Comparison of ENCODE assay signal across 25 cellular contexts in genomic region chr4:91362125-91362524, GRCh38.
"Had no signal": no experiment of that assay in that cellular context is flagged by ENCODE, and none has a peak within 500 bp of the region (broad histone marks: within the 10 kb centered on the region; RNA-seq: fewer than 3 reads in every experiment).

No MANE protein-coding gene starts in this region.

- H3K4me3 ChIP-seq: left ventricle myocardium inferior, lung, ovary, skin epidermis, stomach, testis, thyroid gland, upper lobe of right lung, uterus had no signal

- H3K4me3 Mint-ChIP-seq: mesothelial cell of epicardium; naive B cell; natural killer cell; stimulated activated naive B cell treated with anti-CD40 and anti-IgM and Interleukin-4, amounts not matched to agents 10 μg/mL and 1 μg/mL and 100 μg/mL, for 72 hours had no signal

- H3K36me3 Mint-ChIP-seq: mesothelial cell of epicardium; naive B cell; stimulated activated naive B cell treated with anti-CD40 and anti-IgM and Interleukin-4, amounts not matched to agents 10 μg/mL and 1 μg/mL and 100 μg/mL, for 72 hours had no signal

- H3K27me3 Mint-ChIP-seq: naive B cell; progenitor cell of endocrine pancreas; stimulated activated naive B cell treated with anti-CD40 and anti-IgM and Interleukin-4, amounts not matched to agents 10 μg/mL and 1 μg/mL and 100 μg/mL, for 72 hours had no signal

- H3K4me1 ChIP-seq: left ventricle myocardium inferior, testis, thyroid gland, upper lobe of right lung, uterus had no signal

- H3K27ac ChIP-seq: left ventricle myocardium inferior, ovary, skin epidermis, stomach, testis, thyroid gland, upper lobe of right lung, uterus had no signal

- DNase-seq: islet precursor cell; left ventricle myocardium inferior; mesendoderm; naive B cell; natural killer cell; ovary; retina; right cardiac atrium; stimulated activated CD4-positive, alpha-beta T cell treated with anti-CD3 and anti-CD28 coated beads, Interleukin-12 subunit alpha, Interleukin-12 subunit beta, amount 100 ng/mL, for 4 hours; stimulated activated CD4-positive, alpha-beta T cell treated with anti-CD3 and anti-CD28 coated beads, Interleukin-15, amount 100 ng/mL, for 24 hours; stimulated activated CD4-positive, alpha-beta T cell treated with anti-CD3 and anti-CD28 coated beads, Interleukin-2, amount 100 ng/mL, for 24 hours; stimulated activated CD4-positive, alpha-beta T cell treated with anti-CD3 and anti-CD28 coated beads, Interleukin-4, amount 100 ng/mL, for 1 hour; stimulated activated naive B cell treated with anti-CD40 and anti-IgM and Interleukin-4, amounts not matched to agents 10 μg/mL and 1 μg/mL and 100 μg/mL, for 72 hours; stimulated activated naive CD8-positive, alpha-beta T cell treated with anti-CD3 and anti-CD28 coated beads, Interleukin-15, Interleukin-2, amounts not matched to agents 100 U/mL and 50 U/mL, for 24 hours; stomach; testis; thyroid gland; trophoblast cell; upper lobe of right lung; uterus had no signal

- H3K9me3 ChIP-seq: left ventricle myocardium inferior, ovary, stomach, testis, thyroid gland, upper lobe of right lung, uterus had no signal

- ATAC-seq: natural killer cell; right cardiac atrium; sciatic nerve; stimulated activated naive B cell treated with anti-CD40 and anti-IgM and Interleukin-4, amounts not matched to agents 10 μg/mL and 1 μg/mL and 100 μg/mL, for 72 hours; stimulated activated naive CD8-positive, alpha-beta T cell treated with anti-CD3 and anti-CD28 coated beads, Interleukin-15, Interleukin-2, amounts not matched to agents 100 U/mL and 50 U/mL, for 24 hours; upper lobe of right lung had no signal

- H3K27ac Mint-ChIP-seq: mesothelial cell of epicardium; naive B cell; natural killer cell; progenitor cell of endocrine pancreas; stimulated activated naive B cell treated with anti-CD40 and anti-IgM and Interleukin-4, amounts not matched to agents 10 μg/mL and 1 μg/mL and 100 μg/mL, for 72 hours had no signal

- H3K36me3 ChIP-seq: left ventricle myocardium inferior, ovary, stomach, thyroid gland, upper lobe of right lung, uterus had no signal

- H3K27me3 ChIP-seq: ovary, stomach, testis, thyroid gland, upper lobe of right lung, uterus had no signal

- H3K4me1 Mint-ChIP-seq: mesothelial cell of epicardium; naive B cell; natural killer cell; stimulated activated naive B cell treated with anti-CD40 and anti-IgM and Interleukin-4, amounts not matched to agents 10 μg/mL and 1 μg/mL and 100 μg/mL, for 72 hours had no signal
